ENCODE assay signal across 8 cellular contexts in the genomic region with DNA sequence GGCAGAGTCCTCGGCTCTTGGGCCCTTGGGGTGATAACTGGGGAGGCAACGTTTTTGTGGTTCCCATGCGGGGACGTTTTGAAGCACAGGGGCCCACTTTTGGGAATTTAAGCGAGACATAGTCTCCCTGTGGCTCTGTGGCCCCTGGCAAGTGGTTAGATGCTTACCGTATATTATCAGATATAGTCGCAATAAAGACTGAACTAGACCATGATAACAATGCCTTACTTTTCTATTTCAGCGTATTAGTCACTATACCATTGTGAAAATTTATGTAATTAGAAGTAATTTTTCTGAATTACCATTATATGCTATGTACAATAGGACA. TPM values are rescaled to one million over a fixed set of nuclear protein-coding genes. Genes with fewer than 3 reads are reported as not detected.
A peak's percentile ranks its signal among the peaks of the same experiment; 100 is the strongest.
DNase-seq lines count a peak whose midpoint lies in the region; ATAC-seq and TF ChIP-seq lines count a peak whose summit lies in the region.

No MANE protein-coding gene starts in this region.

- H4K8ac ChIP-seq in mesendoderm (ENCODE audit: low read depth, low read length) = no peak overlapping the region

- no peak overlapping the region for H3K18ac ChIP-seq in mesendoderm (ENCODE audit: low read length)

- CTCF ChIA-PET in AG04450 (lab: Charles Lee) = interaction anchor here (1.4 to 2.1 kb wide), 3 partner anchors 12 to 253 kb away, joined by 4 to 13 read pairs (median 5); no protein-coding TSS in a partner anchor

- TF ChIP-seq CTCF in AG04450 (IDR thresholded peaks at IDR 0.05; ENCODE audit: low read depth, low read length) (no peak), ascending aorta (IDR thresholded peaks at IDR 0.05) (no peak)

- WGBS in mesendoderm (ENCODE audit: extremely low coverage, insufficient coverage, low lambda C conversion rate) = no CpG with 5 or more reads among the region's 8 CpGs

- H3K79me1 ChIP-seq in mesendoderm (ENCODE audit: low read length) = no peaks in the 10 kb centered on the region

- H3K4me3 ChIP-seq in AG04450 (ENCODE audit: low read depth, low read length) (peak overlapping the region; percentile 70), HAP-1 (peak overlapping the region; percentile 44), ascending aorta (peak overlapping the region; percentile 74 to 81), mesendoderm (ENCODE audit: low read length) (no peak overlapping the region)

- no peak for ATAC-seq in HG02970 (IDR thresholded peaks at IDR 0.05; ENCODE audit: low FRiP score, unreplicated experiment)

- H2BK120ac ChIP-seq in mesendoderm (ENCODE audit: low read depth, low read length) = no peak overlapping the region

- no peak overlapping the region for H2BK5ac ChIP-seq in mesendoderm (ENCODE audit: low read length)

- H3K36me3 ChIP-seq in HAP-1 (replicated peaks) = no peaks in the 10 kb centered on the region
- no peaks in the 10 kb centered on the region for H3K36me3 ChIP-seq in ascending aorta
- no peaks in the 10 kb centered on the region for H3K36me3 ChIP-seq in mesendoderm (ENCODE audit: control insufficient read depth, insufficient read depth, low read length)

- H3K9ac ChIP-seq in mesendoderm (ENCODE audit: low read length) = no peak overlapping the region

- no peaks in the 10 kb centered on the region for H3K79me2 ChIP-seq in mesendoderm (ENCODE audit: control insufficient read depth, insufficient read depth, low read length)

- no peak overlapping the region for H2BK15ac ChIP-seq in mesendoderm (replicated peaks; ENCODE audit: low read depth)

- H3K23ac ChIP-seq in mesendoderm (ENCODE audit: low read length) = no peak overlapping the region

- no peak overlapping the region for H4K5ac ChIP-seq in mesendoderm (ENCODE audit: low read length)

- POLR2A ChIA-PET in AG04450 (lab: Yijun Ruan, JAX) = interaction anchor here (0.7 kb wide), 1 partner anchor 89 kb away, joined by 4 read pairs; no protein-coding TSS in a partner anchor

- no peak for DNase-seq in AG04450 (ENCODE audit: low read depth, low spot score)
- DNase-seq in HAP-1 (ENCODE audit: low spot score in 2 of 2) = no peak
- no peak for DNase-seq in ascending aorta (ENCODE audit: low spot score in 2 of 2)
- no peak for DNase-seq in mesendoderm
- no peak for DNase-seq in DMS53 (lab: John Stamatoyannopoulos, UW)
- DNase-seq in HT-29 (ENCODE audit: low spot score) = no peak
- DNase-seq in activated CD8-positive, alpha-beta memory T cell treated with anti-CD3 and anti-CD28 coated beads for 24 hours = no peak

- peaks cover 5% of the 10 kb centered on the region for H3K27me3 ChIP-seq in AG04450 (ENCODE audit: control insufficient read depth, insufficient read depth, low read length)
- H3K27me3 ChIP-seq in HAP-1 (ENCODE audit: low read depth) = no peaks in the 10 kb centered on the region
- H3K27me3 ChIP-seq in ascending aorta = no peaks in the 10 kb centered on the region
- H3K27me3 ChIP-seq in mesendoderm (ENCODE audit: insufficient read depth, low read length, poor library complexity) = peaks cover 10% of the 10 kb centered on the region

- H3K56ac ChIP-seq in mesendoderm (ENCODE audit: low read length) = peak overlapping the region; percentile 57

- in situ Hi-C loops in HAP-1 (cut with MboI; ENCODE audit: low sequenced_read_pairs) = loop anchor here (25.0 kb wide), 2 partner anchors 272 to 703 kb away; a partner anchor contains a TSS

- H3K9me3 ChIP-seq in AG04450 (ENCODE audit: control insufficient read depth, insufficient read depth, low read length) = no peaks in the 10 kb centered on the region
- no peaks in the 10 kb centered on the region for H3K9me3 ChIP-seq in HAP-1
- no peaks in the 10 kb centered on the region for H3K9me3 ChIP-seq in ascending aorta

- intact Hi-C loops in ascending aorta (cut with DNase I) = loop anchor here (2.0 to 10.0 kb wide), 2 partner anchors 89 to 701 kb away; a partner anchor contains a TSS

- H3K27ac ChIP-seq in AG04450 (ENCODE audit: low read depth, low read length) (peak overlapping the region; percentile 23), ascending aorta (peak overlapping the region; percentile 90 to 93), mesendoderm (ENCODE audit: low read depth, low read length) (no peak overlapping the region)

- H3K4me1 ChIP-seq in HAP-1 (peaks cover 22% of the 10 kb centered on the region), ascending aorta (peaks cover 0 to 2% of the 10 kb centered on the region in 2 donors), mesendoderm (ENCODE audit: control insufficient read depth, low read depth, low read length) (no peaks in the 10 kb centered on the region)

- peak overlapping the region; percentile 76 for H3K4me2 ChIP-seq in mesendoderm (ENCODE audit: low read length)

- no peak overlapping the region for H2AK5ac ChIP-seq in mesendoderm (ENCODE audit: low read length)

- no peak overlapping the region for H3K4ac ChIP-seq in mesendoderm (ENCODE audit: low read depth, low read length)

RNA-seq across cellular contexts. Expression of a gene that starts 0.5 kb away (rescaled TPM):
- 50.6 and 55.3 TPM in 2 replicates for polyA plus RNA-seq in AG04450 (2011; rRNA removed)
- 47.1 and 50.8 TPM in 2 replicates for polyA minus RNA-seq in AG04450 (2011; rRNA and poly(A)+ RNA removed)
- total RNA-seq in ascending aorta = 12.5 TPM
- polyA plus RNA-seq in mesendoderm (2013, experiment 1 of 2) = 4.2 TPM
- polyA plus RNA-seq in mesendoderm (2013, experiment 2 of 2) = 3.9 TPM
- total RNA-seq in HT-29 (2014; rRNA removed; shearing (Covaris generic)) = 6.9 and 8.3 TPM in 2 replicates

RNA-seq across cellular contexts. Expression of a gene that starts 53.3 kb away (rescaled TPM):
- 0.02 TPM in 1 of 2 replicates, not detected in the other for polyA plus RNA-seq in AG04450 (2011; rRNA removed)
- not detected in 2 replicates for polyA minus RNA-seq in AG04450 (2011; rRNA and poly(A)+ RNA removed)
- total RNA-seq in ascending aorta = 6.2 TPM
- polyA plus RNA-seq in mesendoderm (2013, experiment 1 of 2) = 0.32 TPM
- 0.29 TPM for polyA plus RNA-seq in mesendoderm (2013, experiment 2 of 2)
- total RNA-seq in HT-29 (2014; rRNA removed; shearing (Covaris generic)) = not detected in 2 replicates
